Comparison of ENCODE assay signal across 8 cellular contexts in genomic region chr20:2873747-2874041, GRCh38. TPM values are rescaled to one million over a fixed set of nuclear protein-coding genes. Genes with fewer than 3 reads are reported as not detected.
DNase-seq lines count a peak whose midpoint lies in the region; ATAC-seq and TF ChIP-seq lines count a peak whose summit lies in the region.

No MANE protein-coding gene starts in this region.

- H3K27me3 ChIP-seq in brain microvascular endothelial cell (replicated peaks): no peaks in the 10 kb centered on the region

- DNase-seq in SK-N-DZ (ENCODE audit: low spot score) (peak; percentile 54), brain microvascular endothelial cell (no peak), left kidney (ENCODE audit: low read depth, low spot score) (peak; percentile 92), pons (ENCODE audit: low spot score) (no peak)
- DNase-seq in stimulated activated CD4-positive, alpha-beta T cell treated with anti-CD3 and anti-CD28 coated beads, Interleukin-4, amount 100 ng/mL, for 24 hours: peak; percentile 58

- no peaks in the 10 kb centered on the region for H3K36me3 ChIP-seq in brain microvascular endothelial cell (replicated peaks)

- peak overlapping the region; percentile 38 for H3K27ac ChIP-seq in brain microvascular endothelial cell

- in situ Hi-C loops in brain microvascular endothelial cell (cut with HindIII; ENCODE audit: low pct_ligation_motif_present, low sequenced_read_pairs): no loop called here

- peak overlapping the region; percentile 87 for H3K4me3 ChIP-seq in brain microvascular endothelial cell (ENCODE audit: low read depth, low read length)

- ATAC-seq in GM18870 (IDR thresholded peaks at IDR 0.05; ENCODE audit: unreplicated experiment) (peak; percentile 16), HG03039 (IDR thresholded peaks at IDR 0.05; ENCODE audit: unreplicated experiment) (peak; percentile 29), HG02973 (IDR thresholded peaks at IDR 0.05; ENCODE audit: unreplicated experiment) (no peak)

- no peak for TF ChIP-seq CTCF in brain microvascular endothelial cell (IDR thresholded peaks at IDR 0.05; ENCODE audit: low read depth, low read length, missing control alignments)

RNA-seq across cellular contexts. Expression of gene PTPRA, which starts 0.4 kb away (rescaled TPM):
- 29.1 and 34.2 TPM in 2 replicates for polyA plus RNA-seq in SK-N-DZ (2014; cell fraction: cytosol; rRNA removed)
- 33.3 and 63.1 TPM in 2 replicates for polyA plus RNA-seq in SK-N-DZ (2014; cell fraction: nucleus; rRNA removed)

RNA-seq across cellular contexts. Expression of gene VPS16, which starts 33.1 kb away (rescaled TPM):
- polyA plus RNA-seq in SK-N-DZ (2014; cell fraction: cytosol; rRNA removed): 58.3 and 61.7 TPM in 2 replicates
- 219 and 221 TPM in 2 replicates for polyA plus RNA-seq in SK-N-DZ (2014; cell fraction: nucleus; rRNA removed)

RNA-seq across cellular contexts. Expression of gene PCED1A, which starts 33.2 kb away (rescaled TPM):
- polyA plus RNA-seq in SK-N-DZ (2014; cell fraction: cytosol; rRNA removed): 62.0 and 73.3 TPM in 2 replicates
- polyA plus RNA-seq in SK-N-DZ (2014; cell fraction: nucleus; rRNA removed): 352 and 364 TPM in 2 replicates

RNA-seq across cellular contexts. Expression of gene TMEM239, which starts 57.5 kb away (rescaled TPM):
- polyA plus RNA-seq in SK-N-DZ (2014; cell fraction: cytosol; rRNA removed): not detected in 2 replicates
- not detected in 2 replicates for polyA plus RNA-seq in SK-N-DZ (2014; cell fraction: nucleus; rRNA removed)

RNA-seq across cellular contexts. Expression of gene C20orf141, which starts 58.9 kb away (rescaled TPM):
- polyA plus RNA-seq in SK-N-DZ (2014; cell fraction: cytosol; rRNA removed): not detected in 2 replicates
- not detected in 2 replicates for polyA plus RNA-seq in SK-N-DZ (2014; cell fraction: nucleus; rRNA removed)

Comparison
In these comparisons a context has a peak if more than half of its experiments do, and no peak if none do; other contexts are left out.
1. DNase-seq: peak in SK-N-DZ (single experiment), left kidney (single experiment) and stimulated activated CD4-positive, alpha-beta T cell treated with anti-CD3 and anti-CD28 coated beads, Interleukin-4, amount 100 ng/mL, for 24 hours (single experiment); none in brain microvascular endothelial cell (single experiment) and pons (single experiment).